Comparison of ENCODE assay signal across 9 cellular contexts in the genomic region with DNA sequence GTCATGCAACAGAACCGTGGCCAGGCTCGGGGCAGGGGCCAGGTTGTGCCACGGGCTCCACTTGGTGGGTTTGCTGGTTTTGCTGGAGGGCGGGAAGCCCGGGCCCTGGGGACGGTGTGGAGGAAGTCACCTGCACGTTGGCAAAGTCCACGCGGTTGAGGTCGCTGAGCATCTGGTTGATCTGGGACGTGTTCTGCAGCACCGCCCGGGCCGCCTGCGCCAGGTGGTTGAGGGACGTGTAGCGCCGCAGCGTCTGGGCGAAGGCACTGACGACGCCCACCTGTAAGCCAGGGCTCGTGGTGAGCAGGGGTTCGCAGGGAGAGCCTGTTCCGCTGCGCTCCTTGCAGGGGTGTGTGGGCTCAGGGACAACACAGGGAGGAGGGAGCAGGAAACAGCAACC.
"Had no signal": no experiment of that assay in that cellular context is flagged by ENCODE, and none has a peak within 500 bp of the region (broad histone marks: within the 10 kb centered on the region; RNA-seq: fewer than 3 reads in every experiment).

No MANE protein-coding gene starts in this region.

- H3K4me3 ChIP-seq: GM23248 had no signal

- H2AFZ ChIP-seq: GM23248 had no signal

- H3K27ac Mint-ChIP-seq: IgD-negative memory B cell had no signal

- H3K27ac ChIP-seq: GM23248, HL-60, KMS-11 had no signal

- H3K4me2 ChIP-seq: KMS-11 had no signal

- ATAC-seq: HepG2 had no signal

- DNase-seq: GM23248, GOT3, H9, HCEC 1CT, KBM-7 had no signal

- H3K27me3 Mint-ChIP-seq: IgD-negative memory B cell had no signal

- H3K4me3 Mint-ChIP-seq: IgD-negative memory B cell had no signal

- H3K36me3 Mint-ChIP-seq: IgD-negative memory B cell had no signal
